Comparison of ENCODE assay signal across 8 cellular contexts in the genomic region with DNA sequence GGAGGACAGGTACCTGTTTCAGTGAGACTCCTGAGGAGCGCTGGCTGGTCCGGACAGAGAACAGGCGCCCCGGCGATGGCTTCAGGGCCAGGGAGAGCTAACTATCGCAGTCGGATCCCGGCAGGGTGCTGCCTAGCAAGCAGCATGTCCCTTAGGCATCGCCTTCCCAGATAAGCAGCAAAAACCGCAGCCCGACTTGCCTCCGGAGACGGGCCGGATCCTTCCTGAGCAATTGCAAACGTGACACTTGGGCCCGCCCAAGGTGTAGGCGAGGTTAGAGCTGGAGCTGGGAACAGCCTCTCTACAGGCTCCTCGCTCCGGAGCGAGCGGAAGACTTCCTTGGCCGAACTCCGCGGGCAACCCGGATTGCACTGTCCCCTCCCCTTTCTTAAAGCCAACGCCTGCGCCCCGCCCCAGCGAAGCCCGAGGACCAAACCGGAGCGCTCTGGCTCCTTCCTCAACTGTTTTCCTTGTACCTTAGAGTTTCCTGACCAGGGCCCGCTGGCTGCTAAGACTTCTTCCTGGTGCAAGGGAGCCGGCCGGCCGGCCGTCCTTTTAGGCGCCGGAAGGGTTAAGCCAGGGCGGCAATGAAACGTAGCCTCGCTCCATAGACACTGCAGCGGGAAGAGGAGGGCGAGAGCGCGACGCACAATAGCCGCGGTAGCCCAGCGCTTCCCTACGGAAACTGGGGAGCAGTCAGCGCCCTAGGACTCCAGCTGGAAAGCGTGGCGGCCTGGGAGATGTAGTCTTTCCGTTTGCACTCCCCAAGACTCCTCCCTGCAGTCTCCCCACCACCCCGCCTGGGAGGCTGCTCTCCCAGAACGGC. TPM values are rescaled to one million over a fixed set of nuclear protein-coding genes. Genes with fewer than 3 reads are reported as not detected.
DNase-seq lines count a peak whose midpoint lies in the region; ATAC-seq and TF ChIP-seq lines count a peak whose summit lies in the region.

A gene with protein sequence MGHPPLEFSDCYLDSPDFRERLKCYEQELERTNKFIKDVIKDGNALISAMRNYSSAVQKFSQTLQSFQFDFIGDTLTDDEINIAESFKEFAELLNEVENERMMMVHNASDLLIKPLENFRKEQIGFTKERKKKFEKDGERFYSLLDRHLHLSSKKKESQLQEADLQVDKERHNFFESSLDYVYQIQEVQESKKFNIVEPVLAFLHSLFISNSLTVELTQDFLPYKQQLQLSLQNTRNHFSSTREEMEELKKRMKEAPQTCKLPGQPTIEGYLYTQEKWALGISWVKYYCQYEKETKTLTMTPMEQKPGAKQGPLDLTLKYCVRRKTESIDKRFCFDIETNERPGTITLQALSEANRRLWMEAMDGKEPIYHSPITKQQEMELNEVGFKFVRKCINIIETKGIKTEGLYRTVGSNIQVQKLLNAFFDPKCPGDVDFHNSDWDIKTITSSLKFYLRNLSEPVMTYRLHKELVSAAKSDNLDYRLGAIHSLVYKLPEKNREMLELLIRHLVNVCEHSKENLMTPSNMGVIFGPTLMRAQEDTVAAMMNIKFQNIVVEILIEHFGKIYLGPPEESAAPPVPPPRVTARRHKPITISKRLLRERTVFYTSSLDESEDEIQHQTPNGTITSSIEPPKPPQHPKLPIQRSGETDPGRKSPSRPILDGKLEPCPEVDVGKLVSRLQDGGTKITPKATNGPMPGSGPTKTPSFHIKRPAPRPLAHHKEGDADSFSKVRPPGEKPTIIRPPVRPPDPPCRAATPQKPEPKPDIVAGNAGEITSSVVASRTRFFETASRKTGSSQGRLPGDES (minus strand): TSS at position 341 of the 826 bp plus-strand sequence. CDS start 475 bp downstream, outside the sequence.

- no peak for ATAC-seq in CD4-positive, CD25-positive, alpha-beta regulatory T cell (ENCODE audit: low read depth in 2 of 2)
- ATAC-seq in SK-N-SH treated with all-trans-retinoic acid at 6 μM for 48 hours (peak; percentile 96), GM21717 (IDR thresholded peaks at IDR 0.05; ENCODE audit: unreplicated experiment) (no peak)

- H3K36me3 Mint-ChIP-seq in CD4-positive, CD25-positive, alpha-beta regulatory T cell: no peaks in the 10 kb centered on the region
- H3K36me3 Mint-ChIP-seq in HFFc6 (ENCODE audit: low read depth): peaks cover 11% of the 10 kb centered on the region; the same call in 1 of the 2 replicates

- DNase-seq in CD4-positive, CD25-positive, alpha-beta regulatory T cell: no peak
- DNase-seq in HFFc6 (peak; percentile 80), iris pigment epithelial cell (ENCODE audit: low read depth) (peak; percentile 76), sigmoid colon (peak; percentile 90), activated gamma-delta T cell (lab: John Stamatoyannopoulos, UW) (no peak)

- H3K9me3 ChIP-seq in CD4-positive, CD25-positive, alpha-beta regulatory T cell (ENCODE audit: control insufficient read depth in 2 of 2, low read length in 2 of 2): no peaks in the 10 kb centered on the region
- H3K9me3 ChIP-seq in sigmoid colon: no peaks in the 10 kb centered on the region

- 1% methylated on average over 57 of the region's 57 CpGs for WGBS in sigmoid colon, 2 donors

- H3K9me3 Mint-ChIP-seq in CD4-positive, CD25-positive, alpha-beta regulatory T cell: peaks cover 0 to 2% (median 0%) of the 10 kb centered on the region in 7 donors
- no peaks in the 10 kb centered on the region for H3K9me3 Mint-ChIP-seq in HFFc6

- TF ChIP-seq POLR2A in sigmoid colon (IDR thresholded peaks at IDR 0.05): peak in 1 of 2 donors; percentile 42

- TF ChIP-seq CTCF in HFFc6 (IDR thresholded peaks at IDR 0.05) (no peak), sigmoid colon (IDR thresholded peaks at IDR 0.05) (no peak)

- no peak within 1 kb of the TSS for H3K4me3 ChIP-seq in CD4-positive, CD25-positive, alpha-beta regulatory T cell (ENCODE audit: low read depth, low read length)
- peak within 1 kb of the TSS; percentile 35 to 64 (median 62) for H3K4me3 ChIP-seq in sigmoid colon

- H3K4me1 ChIP-seq in CD4-positive, CD25-positive, alpha-beta regulatory T cell (ENCODE audit: control insufficient read depth, insufficient read depth, low read length, poor library complexity, severe bottlenecking): peaks cover 6% of the 10 kb centered on the region
- H3K4me1 ChIP-seq in sigmoid colon: peaks cover 0 to 16% (median 4%) of the 10 kb centered on the region in 4 donors

- peaks cover 34% of the 10 kb centered on the region for H3K27me3 Mint-ChIP-seq in CD4-positive, CD25-positive, alpha-beta regulatory T cell
- H3K27me3 Mint-ChIP-seq in HFFc6 (ENCODE audit: insufficient read depth): no peaks in the 10 kb centered on the region

- peaks cover 7% of the 10 kb centered on the region for H3K27me3 ChIP-seq in CD4-positive, CD25-positive, alpha-beta regulatory T cell (ENCODE audit: control insufficient read depth, insufficient read depth, low read length)
- H3K27me3 ChIP-seq in sigmoid colon: no peaks in the 10 kb centered on the region

- H3K4me1 Mint-ChIP-seq in CD4-positive, CD25-positive, alpha-beta regulatory T cell: peaks cover 0 to 8% (median 0%) of the 10 kb centered on the region in 4 donors
- peaks cover 56% of the 10 kb centered on the region for H3K4me1 Mint-ChIP-seq in HFFc6 (ENCODE audit: low read depth)

- H3K27ac ChIP-seq in CD4-positive, CD25-positive, alpha-beta regulatory T cell (ENCODE audit: insufficient read depth, low read length, poor library complexity, severe bottlenecking): no peak within 1 kb of the TSS
- H3K27ac ChIP-seq in cingulate gyrus (ENCODE audit: low read depth, low read length) (peak within 1 kb of the TSS; percentile 70), sigmoid colon (peak within 1 kb of the TSS; percentile 82 to 85 (median 83))

- peak within 1 kb of the TSS in 1 of 3 donors; percentile 70 for H3K27ac Mint-ChIP-seq in CD4-positive, CD25-positive, alpha-beta regulatory T cell
- H3K27ac Mint-ChIP-seq in HFFc6: peak within 1 kb of the TSS; percentile 97

- no peak for TF ChIP-seq EP300 in sigmoid colon (IDR thresholded peaks at IDR 0.05)

- no peaks in the 10 kb centered on the region for H3K36me3 ChIP-seq in CD4-positive, CD25-positive, alpha-beta regulatory T cell (ENCODE audit: control insufficient read depth, insufficient read depth, low read length)
- H3K36me3 ChIP-seq in sigmoid colon: no peaks in the 10 kb centered on the region

- peak within 1 kb of the TSS; percentile 33 to 80 (median 66) for H3K4me3 Mint-ChIP-seq in CD4-positive, CD25-positive, alpha-beta regulatory T cell
- H3K4me3 Mint-ChIP-seq in HFFc6: peak within 1 kb of the TSS; percentile 93

- intact Hi-C loops in sigmoid colon (cut with DNase I): no loop called here

TF ChIP-seq in SK-N-SH treated with all-trans-retinoic acid at 6 μM for 48 hours, 23 proteins besides CTCF, POLR2A, EP300 and RAD21 (continues in another document):
- TF ChIP-seq BACH2 (CRISPR knock-in tag; IDR thresholded peaks at IDR 0.05; ENCODE audit: borderline replicate concordance) (no peak), SNAI2 (CRISPR knock-in tag; IDR thresholded peaks at IDR 0.05) (no peak), PPARA (CRISPR knock-in tag; IDR thresholded peaks at IDR 0.05; ENCODE audit: borderline replicate concordance) (no peak), ESRRG (CRISPR knock-in tag; IDR thresholded peaks at IDR 0.05) (no peak), TCF4 (CRISPR knock-in tag; IDR thresholded peaks at IDR 0.05; ENCODE audit: borderline replicate concordance) (no peak), ZNF8 (CRISPR knock-in tag; IDR thresholded peaks at IDR 0.05) (no peak), ARNTL (CRISPR knock-in tag; IDR thresholded peaks at IDR 0.05; ENCODE audit: borderline replicate concordance, low read depth) (no peak), CSDC2 (CRISPR knock-in tag; IDR thresholded peaks at IDR 0.05) (no peak), ZFP30 (CRISPR knock-in tag; IDR thresholded peaks at IDR 0.05) (no peak), ZFP3 (CRISPR knock-in tag; IDR thresholded peaks at IDR 0.05) (no peak), GLIS3 (CRISPR knock-in tag; IDR thresholded peaks at IDR 0.05) (no peak), TOX (CRISPR knock-in tag; IDR thresholded peaks at IDR 0.05; ENCODE audit: borderline replicate concordance) (no peak)
- TF ChIP-seq, protein P1, sequence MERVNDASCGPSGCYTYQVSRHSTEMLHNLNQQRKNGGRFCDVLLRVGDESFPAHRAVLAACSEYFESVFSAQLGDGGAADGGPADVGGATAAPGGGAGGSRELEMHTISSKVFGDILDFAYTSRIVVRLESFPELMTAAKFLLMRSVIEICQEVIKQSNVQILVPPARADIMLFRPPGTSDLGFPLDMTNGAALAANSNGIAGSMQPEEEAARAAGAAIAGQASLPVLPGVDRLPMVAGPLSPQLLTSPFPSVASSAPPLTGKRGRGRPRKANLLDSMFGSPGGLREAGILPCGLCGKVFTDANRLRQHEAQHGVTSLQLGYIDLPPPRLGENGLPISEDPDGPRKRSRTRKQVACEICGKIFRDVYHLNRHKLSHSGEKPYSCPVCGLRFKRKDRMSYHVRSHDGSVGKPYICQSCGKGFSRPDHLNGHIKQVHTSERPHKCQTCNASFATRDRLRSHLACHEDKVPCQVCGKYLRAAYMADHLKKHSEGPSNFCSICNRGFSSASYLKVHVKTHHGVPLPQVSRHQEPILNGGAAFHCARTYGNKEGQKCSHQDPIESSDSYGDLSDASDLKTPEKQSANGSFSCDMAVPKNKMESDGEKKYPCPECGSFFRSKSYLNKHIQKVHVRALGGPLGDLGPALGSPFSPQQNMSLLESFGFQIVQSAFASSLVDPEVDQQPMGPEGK (CRISPR knock-in tag; IDR thresholded peaks at IDR 0.05; ENCODE audit: borderline replicate concordance): no peak
- TF ChIP-seq, protein P2, sequence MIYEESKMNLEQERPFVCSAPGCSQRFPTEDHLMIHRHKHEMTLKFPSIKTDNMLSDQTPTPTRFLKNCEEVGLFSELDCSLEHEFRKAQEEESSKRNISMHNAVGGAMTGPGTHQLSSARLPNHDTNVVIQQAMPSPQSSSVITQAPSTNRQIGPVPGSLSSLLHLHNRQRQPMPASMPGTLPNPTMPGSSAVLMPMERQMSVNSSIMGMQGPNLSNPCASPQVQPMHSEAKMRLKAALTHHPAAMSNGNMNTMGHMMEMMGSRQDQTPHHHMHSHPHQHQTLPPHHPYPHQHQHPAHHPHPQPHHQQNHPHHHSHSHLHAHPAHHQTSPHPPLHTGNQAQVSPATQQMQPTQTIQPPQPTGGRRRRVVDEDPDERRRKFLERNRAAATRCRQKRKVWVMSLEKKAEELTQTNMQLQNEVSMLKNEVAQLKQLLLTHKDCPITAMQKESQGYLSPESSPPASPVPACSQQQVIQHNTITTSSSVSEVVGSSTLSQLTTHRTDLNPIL (CRISPR knock-in tag; IDR thresholded peaks at IDR 0.05; ENCODE audit: low read depth): no peak

RNA-seq across cellular contexts. Expression of the gene that starts here (rescaled TPM):
- total RNA-seq in CD4-positive, CD25-positive, alpha-beta regulatory T cell: 0.15 TPM
- not detected for polyA plus RNA-seq in CD4-positive, CD25-positive, alpha-beta regulatory T cell
- 10 to 100 TPM in 4 of 6 experiments, 1 to 10 TPM in 2; 7.8 to 12.5 (median 10.6) TPM for total RNA-seq in HFFc6 (2021; fragmentation: NEBNext Ultra II Directional; extraction: Animal tissue kit (Norgen Biotek cat#: 25700))
- 10 to 100 TPM in 2 of 4 donors, 1 to 10 TPM in 2; 6.9 to 19.4 (median 9.5) TPM for total RNA-seq in sigmoid colon
- 1 to 10 TPM in 2 of 3 donors, under 1 TPM in 1; 0.92 to 3.6 (median 1.8) TPM for polyA plus RNA-seq in sigmoid colon

Comparison
In these comparisons a context has a peak if more than half of its experiments do, and no peak if none do; other contexts are left out.
1. DNase-seq: peak in HFFc6 (single experiment), iris pigment epithelial cell (single experiment) and sigmoid colon (single experiment); none in CD4-positive, CD25-positive, alpha-beta regulatory T cell (0 of 3) and activated gamma-delta T cell (single experiment).